In genomic region chr7:5519515-5519928, GRCh38 we compare ENCODE assay signal across 37 cellular contexts. TPM values are rescaled to one million over a fixed set of nuclear protein-coding genes. Genes with fewer than 3 reads are reported as not detected.
DNase-seq lines count a peak whose midpoint lies in the region; ATAC-seq, FAIRE-seq and TF ChIP-seq lines count a peak whose summit lies in the region.
"Had no signal": no experiment of that assay in that cellular context is flagged by ENCODE, and none has a peak within 500 bp of the region (broad histone marks: within the 10 kb centered on the region; RNA-seq: fewer than 3 reads in every experiment).

No MANE protein-coding gene starts in this region.

- peaks cover 92% of the 10 kb centered on the region for H3K36me3 Mint-ChIP-seq in Calu3 (ENCODE audit: insufficient read depth, unreplicated experiment)
- H3K36me3 Mint-ChIP-seq: naive B cell had no signal

- no peaks in the 10 kb centered on the region for H3K79me2 ChIP-seq in PC-3 (ENCODE audit: low read length)

- no peaks in the 10 kb centered on the region for H3K27me3 ChIP-seq in PC-3 (ENCODE audit: low read length)
- no peaks in the 10 kb centered on the region for H3K27me3 ChIP-seq in H7 (ENCODE audit: control insufficient read depth, insufficient read depth, low read length)
- H3K27me3 ChIP-seq: esophagus squamous epithelium, foreskin keratinocyte, heart right ventricle, suprapubic skin had no signal

- H3K4me3 ChIP-seq in A549, result no peak overlapping the region
- H3K4me3 ChIP-seq in PC-3 (ENCODE audit: low read length), result no peak overlapping the region
- H3K4me3 ChIP-seq in H7 (ENCODE audit: insufficient read depth, low read depth, low read length), result no peak overlapping the region
- H3K4me3 ChIP-seq: esophagus squamous epithelium, heart right ventricle, skin epidermis, suprapubic skin had no signal

- TF ChIP-seq POLR2A in A549 (IDR thresholded peaks at IDR 0.05; ENCODE audit: low read length), result no peak

- ATAC-seq in A549 (peak; percentile 15 to 30), PC-3 (no peak), HG03354 (IDR thresholded peaks at IDR 0.05; ENCODE audit: poor library complexity, severe bottlenecking, unreplicated experiment) (no peak)
- ATAC-seq: activated CD8-positive, alpha-beta memory T cell treated with anti-CD3 and anti-CD28 coated beads, Interleukin-2, amount 10 ng/mL, durations not matched to agents 7 days and 5 days; foreskin keratinocyte; heart right ventricle; stimulated activated naive B cell treated with anti-CD40 and anti-IgM and Interleukin-4, amounts not matched to agents 10 μg/mL and 1 μg/mL and 100 μg/mL, for 72 hours had no signal

- peaks cover 1% of the 10 kb centered on the region for H3F3A ChIP-seq in PC-3 (ENCODE audit: low read length, unreplicated experiment)

- no peak overlapping the region for H3K9ac ChIP-seq in PC-3 (ENCODE audit: low read length)

- FAIRE-seq in A549 (lab: Jason Lieb, UNC), result no peak
- FAIRE-seq: endometrium, GM19239, H54, kidney had no signal

- H3K4me3 Mint-ChIP-seq in Calu3 (ENCODE audit: low read depth, unreplicated experiment), result no peak overlapping the region
- H3K4me3 Mint-ChIP-seq: activated CD8-positive, alpha-beta memory T cell treated with anti-CD3 and anti-CD28 coated beads, Interleukin-2, amount 10 ng/mL, durations not matched to agents 7 days and 5 days; activated naive CD4-positive, alpha-beta T cell treated with anti-CD3 and anti-CD28 coated beads, Interleukin-2, amount 10 ng/mL, durations not matched to agents 7 days and 5 days; activated T-helper 1 cell treated with anti-CD3 and anti-CD28 coated beads, Interleukin-12 subunit alpha, Interleukin-12 subunit beta, Interleukin-2, Interleukin-4 antibody, amounts not matched to agents 30 ng/mL and 10 ng/mL and 1 ng/mL, durations not matched to agents 14 hours and 24 hours and 36 hours; brain; dendritic cell treated with granulocyte-macrophage colony-stimulating factor and Interleukin-4, amounts not matched to agents 40 ng/mL and 50 ng/mL, for 4 days; stimulated activated naive B cell treated with anti-CD40 and anti-IgM and Interleukin-4, amounts not matched to agents 10 μg/mL and 1 μg/mL and 100 μg/mL, for 72 hours had no signal

- H3K36me3 ChIP-seq in PC-3 (ENCODE audit: low read depth, low read length), result no peaks in the 10 kb centered on the region
- H3K36me3 ChIP-seq in H7 (replicated peaks; ENCODE audit: control insufficient read depth, insufficient read depth, low read length), result no peaks in the 10 kb centered on the region

- TF ChIP-seq CTCF in A549 (IDR thresholded peaks at IDR 0.05) (no peak), Calu3 (IDR thresholded peaks at IDR 0.05; ENCODE audit: unreplicated experiment) (no peak), PC-3 (conservative IDR thresholded peaks at IDR 0.05; ENCODE audit: low read depth, low read length) (no peak)

- H4K20me1 ChIP-seq in PC-3 (ENCODE audit: low read length), result no peaks in the 10 kb centered on the region

- no peak for TF ChIP-seq RAD21 in A549 (conservative IDR thresholded peaks at IDR 0.05 in 1 of 2, IDR thresholded peaks at IDR 0.05 in 1 of 2)

- no peak for DNase-seq in A549 (ENCODE audit: low read depth in 1 of 2, low spot score in 1 of 2)
- peak; percentile 54 for DNase-seq in Calu3
- DNase-seq in PC-3, result peak; percentile 3
- DNase-seq in iPS-NIHi11 (ENCODE audit: low spot score), result peak; percentile 7
- DNase-seq in NCI-H128 (lab: John Stamatoyannopoulos, UW; ENCODE audit: unreplicated experiment), result no peak
- DNase-seq in H7, result no peak
- DNase-seq in RPMI8226, result no peak
- DNase-seq: activated CD4-positive, alpha-beta T cell treated with anti-CD3 and anti-CD28 coated beads for 4 hours; activated CD8-positive, alpha-beta memory T cell treated with anti-CD3 and anti-CD28 coated beads, Interleukin-2, amount 10 ng/mL, durations not matched to agents 7 days and 5 days; activated naive CD4-positive, alpha-beta T cell treated with anti-CD3 and anti-CD28 coated beads, Interleukin-2, amount 10 ng/mL, durations not matched to agents 7 days and 5 days; amniotic stem cell; C1 segment of cervical spinal cord; COR-L47; esophagus squamous epithelium; foreskin keratinocyte; heart right ventricle; Karpas-422; kidney; midbrain; naive B cell; NCI-H1417 treated with DMSO at 0.1 percent for 48 hours; NCI-H2029 treated with DMSO at 0.1 percent for 48 hours; NCI-H524 treated with DMSO at 0.1 percent for 48 hours; retina; SHP77 treated with DMSO at 0.1 percent for 48 hours; stimulated activated naive B cell treated with anti-CD40 and anti-IgM and Interleukin-4, amounts not matched to agents 10 μg/mL and 1 μg/mL and 100 μg/mL, for 72 hours; SW 1271 had no signal

- H3K4me1 ChIP-seq in A549, result peaks cover 17% of the 10 kb centered on the region
- peaks cover 2% of the 10 kb centered on the region; the same call in 1 of the 2 replicates for H3K4me1 ChIP-seq in PC-3 (ENCODE audit: insufficient read depth, low read length)
- H3K4me1 ChIP-seq: foreskin keratinocyte had no signal

- H3K27ac ChIP-seq in A549 (peak overlapping the region in 1 of 2 experiments; percentile 53; a peak in 3 of 6 replicates), PC-3 (ENCODE audit: low read length) (no peak overlapping the region)
- H3K27ac ChIP-seq: esophagus squamous epithelium, foreskin keratinocyte, heart right ventricle, skin epidermis, suprapubic skin, VCaP had no signal

- no peak overlapping the region for H2AFZ ChIP-seq in PC-3 (ENCODE audit: low read length)

- H3K4me2 ChIP-seq in A549 (no peak overlapping the region), PC-3 (ENCODE audit: low read length) (no peak overlapping the region)

- peak overlapping the region; percentile 98 for H3K27ac Mint-ChIP-seq in Calu3 (ENCODE audit: unreplicated experiment)
- H3K27ac Mint-ChIP-seq: activated CD8-positive, alpha-beta memory T cell treated with anti-CD3 and anti-CD28 coated beads, Interleukin-2, amount 10 ng/mL, durations not matched to agents 7 days and 5 days; activated naive CD4-positive, alpha-beta T cell treated with anti-CD3 and anti-CD28 coated beads, Interleukin-2, amount 10 ng/mL, durations not matched to agents 7 days and 5 days; activated T-helper 1 cell treated with anti-CD3 and anti-CD28 coated beads, Interleukin-12 subunit alpha, Interleukin-12 subunit beta, Interleukin-2, Interleukin-4 antibody, amounts not matched to agents 30 ng/mL and 10 ng/mL and 1 ng/mL, durations not matched to agents 14 hours and 24 hours and 36 hours; brain; dendritic cell treated with granulocyte-macrophage colony-stimulating factor and Interleukin-4, amounts not matched to agents 40 ng/mL and 50 ng/mL, for 4 days had no signal

- POLR2A ChIA-PET in A549 (lab: Yijun Ruan, JAX), result no interaction called here
- POLR2A ChIA-PET in PC-3 (lab: Charles Lee; ENCODE audit: unreplicated experiment), result no interaction called here

- H3K9me2 ChIP-seq in PC-3 (replicated peaks; ENCODE audit: low read length), result no peaks in the 10 kb centered on the region

- 97% methylated on average over 8 of the region's 8 CpGs for whole genome bisulfite sequencing in A549 (ENCODE audit: missing lambda C conversion rate)

- no peaks in the 10 kb centered on the region for H3K4me1 Mint-ChIP-seq in Calu3 (ENCODE audit: low read depth, unreplicated experiment)

- H3K9me3 Mint-ChIP-seq in Calu3 (ENCODE audit: low read depth, unreplicated experiment), result no peaks in the 10 kb centered on the region
- H3K9me3 Mint-ChIP-seq: activated naive CD4-positive, alpha-beta T cell treated with anti-CD3 and anti-CD28 coated beads, Interleukin-2, amount 10 ng/mL, durations not matched to agents 7 days and 5 days; activated T-helper 1 cell treated with anti-CD3 and anti-CD28 coated beads, Interleukin-12 subunit alpha, Interleukin-12 subunit beta, Interleukin-2, Interleukin-4 antibody, amounts not matched to agents 30 ng/mL and 10 ng/mL and 1 ng/mL, durations not matched to agents 14 hours and 24 hours and 36 hours; brain; dendritic cell treated with granulocyte-macrophage colony-stimulating factor and Interleukin-4, amounts not matched to agents 40 ng/mL and 50 ng/mL, for 4 days; naive B cell had no signal

- intact Hi-C loops in Calu3 (cut with micrococcal nuclease; ENCODE audit: unreplicated experiment) (no loop called here), PC-3 (cut with micrococcal nuclease) (no loop called here)

- BruUV-seq in Calu3 (replicated peaks; lab: Mats Ljungman, UMichigan) (no TSS peak), PC-3 (replicated peaks; lab: Mats Ljungman, UMichigan) (no TSS peak)

- no peaks in the 10 kb centered on the region for H3K9me3 ChIP-seq in A549
- H3K9me3 ChIP-seq in PC-3 (ENCODE audit: low read length), result no peaks in the 10 kb centered on the region
- H3K9me3 ChIP-seq: esophagus squamous epithelium, heart right ventricle, suprapubic skin had no signal

- CTCF ChIA-PET in A549 (lab: Yijun Ruan, JAX), result interaction anchor here (1.3 to 8.4 kb wide), 4 partner anchors 8 to 39 kb away, joined by 4 to 71 read pairs (median 6); no protein-coding TSS in a partner anchor
- CTCF ChIA-PET in Calu3 (lab: Charles Lee), result no interaction called here
- CTCF ChIA-PET in PC-3 (lab: Charles Lee), result interaction anchor here (0.8 kb wide), 1 partner anchor 24 kb away, joined by 3 read pairs; no protein-coding TSS in a partner anchor

- TF ChIP-seq EP300 in A549 (IDR thresholded peaks at IDR 0.05), result no peak

- no peaks in the 10 kb centered on the region for H3K27me3 Mint-ChIP-seq in Calu3 (ENCODE audit: unreplicated experiment)
- H3K27me3 Mint-ChIP-seq: activated CD8-positive, alpha-beta memory T cell treated with anti-CD3 and anti-CD28 coated beads, Interleukin-2, amount 10 ng/mL, durations not matched to agents 7 days and 5 days; brain; dendritic cell treated with granulocyte-macrophage colony-stimulating factor and Interleukin-4, amounts not matched to agents 40 ng/mL and 50 ng/mL, for 4 days; naive B cell; stimulated activated naive B cell treated with anti-CD40 and anti-IgM and Interleukin-4, amounts not matched to agents 10 μg/mL and 1 μg/mL and 100 μg/mL, for 72 hours had no signal

TF ChIP-seq in A549, 52 proteins besides CTCF, POLR2A, EP300 and RAD21 (continues in another document):
- TF ChIP-seq ZC3H11A (IDR thresholded peaks at IDR 0.05), result no peak

RNA-seq across cellular contexts. Expression of gene FBXL18, which starts 5.9 kb away (rescaled TPM):
- polyA plus RNA-seq in A549 (2011; rRNA removed), result 5.2 and 5.8 TPM in 2 replicates
- polyA plus RNA-seq in A549 (2012; cell fraction: cytosol; rRNA removed), result 6.7 and 11.7 TPM in 2 replicates
- 21.0 and 33.1 TPM in 2 replicates for polyA plus RNA-seq in A549 (2012; cell fraction: nucleus; rRNA removed)
- polyA plus RNA-seq in A549 (2017; fragmentation: RNase III; extraction: RNeasy Plus Mini Kit Qiagen cat#74134 plus additional on column Dnase treatment), result 12.3 to 13.0 TPM (median 12.7 TPM) in 3 replicates
- 6.3 and 9.3 TPM in 2 replicates for polyA minus RNA-seq in A549 (2011; rRNA and poly(A)+ RNA removed)
- 40.0 and 45.8 TPM in 2 replicates for total RNA-seq in Calu3 (2022)
- 10.2 and 16.2 TPM in 2 replicates for total RNA-seq in PC-3 (2014; rRNA removed)
- 8.2 and 8.3 TPM in 2 replicates for total RNA-seq in H7 (2014; rRNA removed; shearing (Covaris generic))

RNA-seq across cellular contexts. Expression of gene ACTB, which starts 10.9 kb away (rescaled TPM):
- polyA plus RNA-seq in A549 (2011; rRNA removed) (1,312 and 1,863 TPM in 2 replicates), A549 (2017; fragmentation: RNase III; extraction: RNeasy Plus Mini Kit Qiagen cat#74134 plus additional on column Dnase treatment) (5,057 to 5,556 TPM (median 5,344 TPM) in 3 replicates)
- 6,925 and 8,166 TPM in 2 replicates for polyA plus RNA-seq in A549 (2012; cell fraction: cytosol; rRNA removed)
- 8,032 and 13,648 TPM in 2 replicates for polyA plus RNA-seq in A549 (2012; cell fraction: nucleus; rRNA removed)
- polyA minus RNA-seq in A549 (2011; rRNA and poly(A)+ RNA removed), result 3,044 and 5,216 TPM in 2 replicates
- total RNA-seq in Calu3 (2022) (5,869 and 6,282 TPM in 2 replicates), PC-3 (2014; rRNA removed) (1,825 and 2,289 TPM in 2 replicates)
- 5,240 and 5,611 TPM in 2 replicates for total RNA-seq in H7 (2014; rRNA removed; shearing (Covaris generic))

Comparison
In these comparisons a context has a peak if more than half of its experiments do, and no peak if none do; other contexts are left out.
1. ATAC-seq: peak in A549 (2 of 2); none in PC-3 (single experiment) and HG03354 (single experiment).
2. DNase-seq: peak in Calu3 (single experiment), PC-3 (single experiment) and iPS-NIHi11 (single experiment); none in A549 (0 of 2), NCI-H128 (single experiment), H7 (single experiment) and RPMI8226 (single experiment).